Comparison of ENCODE assay signal across 8 cellular contexts in genomic region chr15:100602064-100602821, GRCh38. TPM values are rescaled to one million over a fixed set of nuclear protein-coding genes. Genes with fewer than 3 reads are reported as not detected.
DNase-seq lines count a peak whose midpoint lies in the region; ATAC-seq and TF ChIP-seq lines count a peak whose summit lies in the region.

A gene with protein sequence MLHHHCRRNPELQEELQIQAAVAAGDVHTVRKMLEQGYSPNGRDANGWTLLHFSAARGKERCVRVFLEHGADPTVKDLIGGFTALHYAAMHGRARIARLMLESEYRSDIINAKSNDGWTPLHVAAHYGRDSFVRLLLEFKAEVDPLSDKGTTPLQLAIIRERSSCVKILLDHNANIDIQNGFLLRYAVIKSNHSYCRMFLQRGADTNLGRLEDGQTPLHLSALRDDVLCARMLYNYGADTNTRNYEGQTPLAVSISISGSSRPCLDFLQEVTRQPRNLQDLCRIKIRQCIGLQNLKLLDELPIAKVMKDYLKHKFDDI (plus strand): TSS chr15:100602589. CDS start chr15:100612217, 9,628 bp downstream.
A gene with protein sequence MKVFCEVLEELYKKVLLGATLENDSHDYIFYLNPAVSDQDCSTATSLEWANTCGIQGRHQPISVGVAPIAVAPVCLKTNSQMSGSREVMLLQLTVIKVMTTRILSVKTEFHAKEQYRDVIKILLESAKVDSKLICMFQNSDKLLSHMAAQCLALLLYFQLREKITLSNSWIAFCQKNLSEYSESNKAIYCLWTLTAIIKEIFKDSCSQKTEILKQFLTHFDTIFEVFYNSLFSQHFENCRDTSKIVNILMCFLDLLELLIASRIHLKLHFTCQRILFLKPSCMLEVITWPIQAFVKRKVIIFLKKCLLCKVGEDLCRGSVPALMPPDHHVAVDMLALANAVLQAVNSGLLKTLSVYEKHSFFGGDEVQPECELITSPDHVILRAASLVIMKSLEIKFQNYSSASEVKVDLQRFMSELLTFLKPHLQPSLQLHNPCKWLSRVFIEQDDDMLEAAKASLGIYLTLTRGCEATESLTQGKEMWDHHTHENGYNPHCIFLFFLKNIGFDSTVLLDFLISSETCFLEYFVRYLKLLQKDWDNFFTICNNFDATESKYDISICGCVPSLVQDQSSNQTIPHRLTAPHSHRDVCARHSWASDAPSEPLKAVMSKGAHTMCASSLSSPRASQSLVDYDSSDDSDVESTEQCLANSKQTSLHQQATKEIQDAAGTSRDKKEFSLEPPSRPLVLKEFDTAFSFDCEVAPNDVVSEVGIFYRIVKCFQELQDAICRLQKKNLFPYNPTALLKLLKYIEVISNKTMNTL (minus strand): TSS chr15:100602184. CDS start chr15:100580842, 21,342 bp downstream.

- H3K27me3 ChIP-seq in CD8-positive, alpha-beta memory T cell (ENCODE audit: insufficient read depth, low read length, poor library complexity, severe bottlenecking): no peaks in the 10 kb centered on the region
- H3K27me3 ChIP-seq in lung (ENCODE audit: control insufficient read depth, insufficient read depth): no peaks in the 10 kb centered on the region

- ATAC-seq in GM19468 (IDR thresholded peaks at IDR 0.05; ENCODE audit: extremely low read depth, unreplicated experiment): peak; percentile 86
- ATAC-seq in lung (ENCODE audit: insufficient read depth, low FRiP score): peak; percentile 98

- no peaks in the 10 kb centered on the region for H3K9me3 Mint-ChIP-seq in CD8-positive, alpha-beta memory T cell

- peak within 1 kb of the TSS; percentile 96 for H3K4me3 ChIP-seq in CD8-positive, alpha-beta memory T cell (ENCODE audit: low read length)
- H3K4me3 ChIP-seq in lung: peak within 1 kb of the TSS; percentile 87

- no peak within 1 kb of the TSS for H3K4me3 Mint-ChIP-seq in CD8-positive, alpha-beta memory T cell

- H3K36me3 ChIP-seq in CD8-positive, alpha-beta memory T cell (ENCODE audit: insufficient read depth, low read length): no peaks in the 10 kb centered on the region
- H3K36me3 ChIP-seq in lung (ENCODE audit: control insufficient read depth in 2 of 2, insufficient read depth in 2 of 2, low read length in 2 of 2): peaks cover 0 to 3% of the 10 kb centered on the region in 2 donors

- CTCF ChIA-PET in CD8-positive, alpha-beta memory T cell (lab: Charles Lee): interaction anchor here (0.7 to 4.3 kb wide), 5 partner anchors 23 to 272 kb away, joined by 3 to 24 read pairs (median 4); partner anchors contain the start of gene ADAMTS17

- H3K4me1 Mint-ChIP-seq in CD8-positive, alpha-beta memory T cell: peaks cover 39 to 60% (median 59%) of the 10 kb centered on the region in 3 donors

- peak; percentile 100 for DNase-seq in CD8-positive, alpha-beta memory T cell
- DNase-seq in HS-5 (ENCODE audit: low read depth) (peak; percentile 100), lung (ENCODE audit: low spot score) (peak; percentile 100)
- DNase-seq in NK-92 treated with Interleukin-12 subunit alpha and Interleukin-12 subunit beta, amount 100 ng/mL, for 24 hours (lab: John Stamatoyannopoulos, UW): peak; percentile 100
- peak; percentile 99 for DNase-seq in activated CD8-positive, alpha-beta memory T cell treated with anti-CD3 and anti-CD28 coated beads for 24 hours
- peak; percentile 100 for DNase-seq in effector CD8-positive, alpha-beta T cell (lab: John Stamatoyannopoulos, UW)
- DNase-seq in stimulated activated CD4-positive, alpha-beta T cell treated with anti-CD3 and anti-CD28 coated beads, TNF-alpha, amount 100 ng/mL, for 4 hours (ENCODE audit: low read depth in 3 of 3): peak; percentile 97 to 100 (median 99)

- no peaks in the 10 kb centered on the region for H3K9me3 ChIP-seq in CD8-positive, alpha-beta memory T cell (ENCODE audit: low read length)
- no peaks in the 10 kb centered on the region for H3K9me3 ChIP-seq in lung (ENCODE audit: control insufficient read depth in 2 of 2, insufficient read depth in 1 of 2, low read length in 1 of 2)

- H3K27ac ChIP-seq in CD8-positive, alpha-beta memory T cell (ENCODE audit: low read depth, low read length): peak within 1 kb of the TSS; percentile 87
- peak within 1 kb of the TSS; percentile 83 to 87 for H3K27ac ChIP-seq in lung (ENCODE audit: low read depth in 1 of 2, low read length in 1 of 2)

- no peaks in the 10 kb centered on the region for H3K27me3 Mint-ChIP-seq in CD8-positive, alpha-beta memory T cell

- POLR2A ChIA-PET in CD8-positive, alpha-beta memory T cell (lab: Charles Lee): interaction anchor here (0.6 to 0.8 kb wide), 2 partner anchors 676 to 1494 kb away, joined by 3 to 4 read pairs; no protein-coding TSS in a partner anchor

- H3K36me3 Mint-ChIP-seq in CD8-positive, alpha-beta memory T cell: peaks cover 0 to 37% (median 8%) of the 10 kb centered on the region in 3 donors

- H3K27ac Mint-ChIP-seq in CD8-positive, alpha-beta memory T cell: peak within 1 kb of the TSS in 7 of 8 donors; percentile 84 to 96 (median 95)

- WGBS in lung, 2 donors: 0 to 1% methylated on average over 50 to 51 of the region's 51 CpGs

- no peak for TF ChIP-seq CTCF in lung (IDR thresholded peaks at IDR 0.05; ENCODE audit: control extremely low read depth, extremely low read depth)

- peaks cover 65% of the 10 kb centered on the region for H3K4me1 ChIP-seq in CD8-positive, alpha-beta memory T cell (ENCODE audit: insufficient read depth, low read length)
- peaks cover 6 to 8% of the 10 kb centered on the region in 2 donors for H3K4me1 ChIP-seq in lung (ENCODE audit: control insufficient read depth in 2 of 2, insufficient read depth in 2 of 2, low read length in 2 of 2)

RNA-seq across cellular contexts. Expression of the first gene that starts in this region (rescaled TPM):
- 10 to 100 TPM; 14.9 to 16.0 TPM for total RNA-seq in CD8-positive, alpha-beta memory T cell
- 11.2 TPM for polyA plus RNA-seq in CD8-positive, alpha-beta memory T cell
- 10 to 100 TPM; 15.3 to 18.3 TPM for total RNA-seq in lung
- polyA plus RNA-seq in lung: 1 to 10 TPM; 3.3 to 6.5 TPM

RNA-seq across cellular contexts. Expression of the second gene that starts in this region (rescaled TPM):
- 10 to 100 TPM; 29.6 to 31.0 TPM for total RNA-seq in CD8-positive, alpha-beta memory T cell
- polyA plus RNA-seq in CD8-positive, alpha-beta memory T cell: 46.1 TPM
- 10 to 100 TPM; 14.4 to 24.1 TPM for total RNA-seq in lung
- 1 to 10 TPM; 8.0 to 9.3 TPM for polyA plus RNA-seq in lung

Comparison
In these comparisons a context has a peak if more than half of its experiments do, and no peak if none do; other contexts are left out.
1. Peak in every context shown above with its lines: DNase-seq, ATAC-seq, H3K4me3 ChIP-seq and H3K27ac ChIP-seq.